1 cellular context compared by ENCODE assay signal in the genomic region with DNA sequence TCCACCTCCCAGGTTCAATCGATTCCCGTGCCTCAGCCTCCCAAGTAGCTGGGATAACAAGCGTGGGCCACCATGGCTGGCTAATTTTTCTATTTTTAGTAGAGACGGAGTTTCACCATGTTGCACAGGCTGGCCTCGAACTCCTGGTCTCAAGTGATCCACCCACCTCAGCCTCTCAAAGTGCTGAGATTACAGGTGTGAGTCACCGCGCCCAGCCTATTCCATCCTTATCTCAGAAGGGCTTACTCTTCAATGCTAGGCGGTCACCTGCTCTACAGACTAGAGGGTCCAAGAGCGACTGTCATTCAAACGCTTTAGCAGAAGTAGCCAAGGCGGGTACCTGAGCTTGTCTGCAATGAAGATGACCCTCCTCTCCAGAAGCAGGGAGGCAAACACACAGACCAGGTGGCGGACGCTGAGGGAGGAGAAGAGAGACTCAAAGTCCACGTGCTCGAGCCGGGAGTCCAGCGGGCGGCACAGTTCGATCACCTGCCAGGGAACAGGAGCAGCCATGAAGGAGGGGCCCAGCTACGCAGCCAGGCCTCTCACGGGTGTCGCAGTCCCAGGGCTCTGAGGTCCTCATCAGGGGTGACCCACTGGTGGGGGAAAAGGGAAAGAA.
TF ChIP-seq lines count a peak whose summit lies in the region.

No MANE protein-coding gene starts in this region.

TF ChIP-seq in HepG2, 621 proteins besides CTCF, POLR2A, EP300 and RAD21 (continued from another document and continues in another):
- TF ChIP-seq ETV5 (CRISPR knock-in tag; IDR thresholded peaks at IDR 0.05; ENCODE audit: borderline replicate concordance), result no peak
- no peak for TF ChIP-seq XRCC5 (optimal IDR thresholded peaks at IDR 0.05; ENCODE audit: low read length)
- TF ChIP-seq MAZ (IDR thresholded peaks at IDR 0.05; ENCODE audit: borderline replicate concordance, low read depth, low read length), result no peak
- TF ChIP-seq MAZ (CRISPR knock-in tag; IDR thresholded peaks at IDR 0.05; ENCODE audit: low read depth), result no peak
- no peak for TF ChIP-seq PRDM10 (CRISPR knock-in tag; IDR thresholded peaks at IDR 0.05; ENCODE audit: low read depth)
- no peak for TF ChIP-seq BCL3 (CRISPR knock-in tag; IDR thresholded peaks at IDR 0.05)
- no peak for TF ChIP-seq ARNT (IDR thresholded peaks at IDR 0.05)
- TF ChIP-seq ZMAT5 (CRISPR knock-in tag; IDR thresholded peaks at IDR 0.05; ENCODE audit: borderline replicate concordance, low read depth), result no peak
- peak; percentile 45; the same call in 1 of the 2 replicates for TF ChIP-seq DMAP1 (CRISPR knock-in tag; IDR thresholded peaks at IDR 0.05)
- no peak for TF ChIP-seq ZNF781 (CRISPR knock-in tag; IDR thresholded peaks at IDR 0.05; ENCODE audit: borderline replicate concordance, not compliant biosample characterization)
- TF ChIP-seq SNAI1 (CRISPR knock-in tag; IDR thresholded peaks at IDR 0.05; ENCODE audit: borderline replicate concordance), result no peak
- TF ChIP-seq RFX5 (IDR thresholded peaks at IDR 0.05; ENCODE audit: low read depth, low read length), result no peak
- no peak for TF ChIP-seq FOXA1 (IDR thresholded peaks at IDR 0.05)
- no peak for TF ChIP-seq FOXA1 (CRISPR knock-in tag; IDR thresholded peaks at IDR 0.05)
- no peak for TF ChIP-seq NFAT5 (CRISPR knock-in tag; IDR thresholded peaks at IDR 0.05)
- no peak for TF ChIP-seq ZNF180 (CRISPR knock-in tag; IDR thresholded peaks at IDR 0.05; ENCODE audit: borderline replicate concordance, low read depth)
- TF ChIP-seq, protein P1, sequence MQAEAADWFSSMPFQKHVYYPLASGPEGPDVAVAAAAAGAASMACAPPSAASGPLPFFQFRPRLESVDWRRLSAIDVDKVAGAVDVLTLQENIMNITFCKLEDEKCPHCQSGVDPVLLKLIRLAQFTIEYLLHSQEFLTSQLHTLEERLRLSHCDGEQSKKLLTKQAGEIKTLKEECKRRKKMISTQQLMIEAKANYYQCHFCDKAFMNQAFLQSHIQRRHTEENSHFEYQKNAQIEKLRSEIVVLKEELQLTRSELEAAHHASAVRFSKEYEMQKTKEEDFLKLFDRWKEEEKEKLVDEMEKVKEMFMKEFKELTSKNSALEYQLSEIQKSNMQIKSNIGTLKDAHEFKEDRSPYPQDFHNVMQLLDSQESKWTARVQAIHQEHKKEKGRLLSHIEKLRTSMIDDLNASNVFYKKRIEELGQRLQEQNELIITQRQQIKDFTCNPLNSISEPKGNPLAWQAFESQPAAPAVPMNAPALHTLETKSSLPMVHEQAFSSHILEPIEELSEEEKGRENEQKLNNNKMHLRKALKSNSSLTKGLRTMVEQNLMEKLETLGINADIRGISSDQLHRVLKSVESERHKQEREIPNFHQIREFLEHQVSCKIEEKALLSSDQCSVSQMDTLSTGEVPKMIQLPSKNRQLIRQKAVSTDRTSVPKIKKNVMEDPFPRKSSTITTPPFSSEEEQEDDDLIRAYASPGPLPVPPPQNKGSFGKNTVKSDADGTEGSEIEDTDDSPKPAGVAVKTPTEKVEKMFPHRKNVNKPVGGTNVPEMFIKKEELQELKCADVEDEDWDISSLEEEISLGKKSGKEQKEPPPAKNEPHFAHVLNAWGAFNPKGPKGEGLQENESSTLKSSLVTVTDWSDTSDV (CRISPR knock-in tag; IDR thresholded peaks at IDR 0.05), result no peak
- no peak for TF ChIP-seq SRSF4 (IDR thresholded peaks at IDR 0.05; ENCODE audit: low read depth, low read length, poor library complexity, severe bottlenecking)
- TF ChIP-seq ZNF550 (CRISPR knock-in tag; IDR thresholded peaks at IDR 0.05; ENCODE audit: borderline replicate concordance), result no peak
- no peak for TF ChIP-seq ZNF569 (CRISPR knock-in tag; IDR thresholded peaks at IDR 0.05; ENCODE audit: borderline replicate concordance)
- TF ChIP-seq ETS1 (CRISPR knock-in tag; IDR thresholded peaks at IDR 0.05), result no peak
- TF ChIP-seq POLR2G (IDR thresholded peaks at IDR 0.05; ENCODE audit: low read depth, low read length), result no peak
- TF ChIP-seq, protein P2, sequence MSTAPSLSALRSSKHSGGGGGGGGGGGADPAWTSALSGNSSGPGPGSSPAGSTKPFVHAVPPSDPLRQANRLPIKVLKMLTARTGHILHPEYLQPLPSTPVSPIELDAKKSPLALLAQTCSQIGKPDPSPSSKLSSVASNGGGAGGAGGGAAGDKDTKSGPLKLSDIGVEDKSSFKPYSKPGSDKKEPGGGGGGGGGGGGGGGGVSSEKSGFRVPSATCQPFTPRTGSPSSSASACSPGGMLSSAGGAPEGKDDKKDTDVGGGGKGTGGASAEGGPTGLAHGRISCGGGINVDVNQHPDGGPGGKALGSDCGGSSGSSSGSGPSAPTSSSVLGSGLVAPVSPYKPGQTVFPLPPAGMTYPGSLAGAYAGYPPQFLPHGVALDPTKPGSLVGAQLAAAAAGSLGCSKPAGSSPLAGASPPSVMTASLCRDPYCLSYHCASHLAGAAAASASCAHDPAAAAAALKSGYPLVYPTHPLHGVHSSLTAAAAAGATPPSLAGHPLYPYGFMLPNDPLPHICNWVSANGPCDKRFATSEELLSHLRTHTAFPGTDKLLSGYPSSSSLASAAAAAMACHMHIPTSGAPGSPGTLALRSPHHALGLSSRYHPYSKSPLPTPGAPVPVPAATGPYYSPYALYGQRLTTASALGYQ (CRISPR knock-in tag; IDR thresholded peaks at IDR 0.05), result no peak
- TF ChIP-seq KMT2B (CRISPR knock-in tag; IDR thresholded peaks at IDR 0.05), result no peak
- peak; percentile 84 for TF ChIP-seq BHLHE40 (IDR thresholded peaks at IDR 0.05; ENCODE audit: low read length)
- TF ChIP-seq MBNL3 (CRISPR knock-in tag; conservative IDR thresholded peaks at IDR 0.05), result no peak
